Comparison of ENCODE assay signal across 9 cellular contexts in genomic region chrX:153944140-153944799, GRCh38. TPM values are rescaled to one million over a fixed set of nuclear protein-coding genes. Genes with fewer than 3 reads are reported as not detected.
DNase-seq lines count a peak whose midpoint lies in the region; ATAC-seq, FAIRE-seq and TF ChIP-seq lines count a peak whose summit lies in the region.
"Had no signal": no experiment of that assay in that cellular context is flagged by ENCODE, and none has a peak within 500 bp of the region (broad histone marks: within the 10 kb centered on the region; RNA-seq: fewer than 3 reads in every experiment).

Gene RENBP, minus strand, starts transcription at chrX:153944643. Its CDS starts 33 bp downstream, at chrX:153944610.

- H3K79me2 ChIP-seq in endothelial cell of umbilical vein (ENCODE audit: control insufficient read depth, insufficient read depth, low read length), result no peaks in the 10 kb centered on the region

- peak within 1 kb of the TSS; percentile 83 for H3K27ac Mint-ChIP-seq in T-helper 2 cell treated with Interferon-gamma antibody and Interleukin-4, amounts not matched to agents 5 μg/mL and 100 μg/mL, for 36 hours
- peak within 1 kb of the TSS in 8 of 9 donors; percentile 78 to 92 (median 85) for H3K27ac Mint-ChIP-seq in naive thymus-derived CD4-positive, alpha-beta T cell

- ATAC-seq in GM19463 (IDR thresholded peaks at IDR 0.05; ENCODE audit: unreplicated experiment), result peak; percentile 47
- ATAC-seq in naive thymus-derived CD4-positive, alpha-beta T cell, result peak; percentile 67
- ATAC-seq in GM21825 (IDR thresholded peaks at IDR 0.05; ENCODE audit: unreplicated experiment), result no peak

- dilution Hi-C loops in endothelial cell of umbilical vein (cut with MboI; ENCODE audit: extremely low pct_ligation_motif_present, low sequenced_read_pairs), result no loop called here

- H3K9me3 Mint-ChIP-seq in T-helper 2 cell treated with Interferon-gamma antibody and Interleukin-4, amounts not matched to agents 5 μg/mL and 100 μg/mL, for 36 hours, result no peaks in the 10 kb centered on the region
- no peaks in the 10 kb centered on the region for H3K9me3 Mint-ChIP-seq in naive thymus-derived CD4-positive, alpha-beta T cell

- POLR2A ChIA-PET in endothelial cell of umbilical vein (lab: Charles Lee), result interaction anchor here (1.1 kb wide), 1 partner anchor 9 kb away, joined by 6 read pairs; no protein-coding TSS in a partner anchor
- POLR2A ChIA-PET in naive thymus-derived CD4-positive, alpha-beta T cell (lab: Charles Lee), result interaction anchor here (1.0 to 21.0 kb wide), 3 partner anchors 17 to 37 kb away, joined by 3 to 384 read pairs (median 63); partner anchors contain the start of genes ARHGAP4, HCFC1 and NAA10

- intact Hi-C loops in endothelial cell of umbilical vein (cut with micrococcal nuclease), result no loop called here
- intact Hi-C loops in naive thymus-derived CD4-positive, alpha-beta T cell (cut with micrococcal nuclease), result no loop called here

- H3K9ac ChIP-seq in endothelial cell of umbilical vein (replicated peaks; ENCODE audit: extremely low read depth, insufficient read depth, low read length), result no peak within 1 kb of the TSS

- no peak for TF ChIP-seq POLR2A in endothelial cell of umbilical vein (IDR thresholded peaks at IDR 0.05; ENCODE audit: low read depth, low read length)

- no peaks in the 10 kb centered on the region for H3K27me3 Mint-ChIP-seq in T-helper 2 cell treated with Interferon-gamma antibody and Interleukin-4, amounts not matched to agents 5 μg/mL and 100 μg/mL, for 36 hours (ENCODE audit: low read depth)
- no peaks in the 10 kb centered on the region for H3K27me3 Mint-ChIP-seq in naive thymus-derived CD4-positive, alpha-beta T cell

- peak within 1 kb of the TSS in 1 of 3 experiments; percentile 28 for H3K4me3 ChIP-seq in endothelial cell of umbilical vein (replicated peaks in 1 of 3; ENCODE audit: insufficient read depth in 1 of 3, low read depth in 1 of 3, low read length in 3 of 3)
- H3K4me3 ChIP-seq in naive thymus-derived CD4-positive, alpha-beta T cell (ENCODE audit: low read length), result peak within 1 kb of the TSS; percentile 39

- no TSS peak for BruUV-seq in endothelial cell of umbilical vein (replicated peaks; lab: Mats Ljungman, UMichigan)

- peaks cover 11% of the 10 kb centered on the region for H3K36me3 Mint-ChIP-seq in T-helper 2 cell treated with Interferon-gamma antibody and Interleukin-4, amounts not matched to agents 5 μg/mL and 100 μg/mL, for 36 hours (ENCODE audit: low read depth)
- peaks cover 0 to 10% (median 4%) of the 10 kb centered on the region in 5 donors for H3K36me3 Mint-ChIP-seq in naive thymus-derived CD4-positive, alpha-beta T cell

- H3K36me3 ChIP-seq in endothelial cell of umbilical vein (ENCODE audit: control insufficient read depth in 2 of 2, extremely low read depth in 1 of 2, insufficient read depth in 2 of 2, low read length in 2 of 2), result no peaks in the 10 kb centered on the region
- peaks cover 0 to 7% (median 0%) of the 10 kb centered on the region in 3 experiments for H3K36me3 ChIP-seq in naive thymus-derived CD4-positive, alpha-beta T cell (ENCODE audit: control insufficient read depth in 2 of 3, insufficient read depth in 3 of 3, low read length in 3 of 3)

- no peak for TF ChIP-seq CTCF in endothelial cell of umbilical vein (IDR thresholded peaks at IDR 0.05; ENCODE audit: extremely low read depth in 1 of 2, insufficient read depth in 1 of 2, low read depth in 1 of 2, low read length in 2 of 2)

- peaks cover 7% of the 10 kb centered on the region for H3K4me1 Mint-ChIP-seq in T-helper 2 cell treated with Interferon-gamma antibody and Interleukin-4, amounts not matched to agents 5 μg/mL and 100 μg/mL, for 36 hours (ENCODE audit: low read depth)
- H3K4me1 Mint-ChIP-seq in naive thymus-derived CD4-positive, alpha-beta T cell, result peaks cover 6 to 39% (median 19%) of the 10 kb centered on the region in 7 donors

- no peaks in the 10 kb centered on the region for H3K9me1 ChIP-seq in endothelial cell of umbilical vein (replicated peaks; ENCODE audit: control insufficient read depth, extremely low read depth, insufficient read depth, low read length)

- peak within 1 kb of the TSS; percentile 23 for H2AFZ ChIP-seq in endothelial cell of umbilical vein (ENCODE audit: low read depth, low read length)

- no peak within 1 kb of the TSS for H3K27ac ChIP-seq in endothelial cell of umbilical vein (ENCODE audit: insufficient read depth, low read depth, low read length)
- H3K27ac ChIP-seq in naive thymus-derived CD4-positive, alpha-beta T cell (ENCODE audit: low read depth, low read length), result peak within 1 kb of the TSS; percentile 68
- H3K27ac ChIP-seq: epithelial cell of prostate had no signal

- CTCF ChIA-PET in endothelial cell of umbilical vein (lab: Charles Lee), result interaction anchor here (1.1 to 9.4 kb wide), 3 partner anchors 8 to 69 kb away, joined by 3 to 253 read pairs (median 4); partner anchors contain the start of gene ARHGAP4
- CTCF ChIA-PET in naive thymus-derived CD4-positive, alpha-beta T cell (lab: Charles Lee), result interaction anchor here (1.0 to 10.9 kb wide), 2 partner anchors 9 to 19 kb away, joined by 5 to 168 read pairs; partner anchors contain the start of gene ARHGAP4

- H4K20me1 ChIP-seq in endothelial cell of umbilical vein (replicated peaks; ENCODE audit: control insufficient read depth, extremely low read depth, insufficient read depth, low read length), result no peaks in the 10 kb centered on the region

- no peak for FAIRE-seq in endothelial cell of umbilical vein (lab: Jason Lieb, UNC)

- no peak for DNase-seq in T-helper 2 cell treated with Interferon-gamma antibody and Interleukin-4, amounts not matched to agents 5 μg/mL and 100 μg/mL, for 36 hours (ENCODE audit: low spot score)
- no peak for DNase-seq in endothelial cell of umbilical vein (ENCODE audit: low read depth, low spot score)
- peak in 3 of 9 donors; percentile 33 to 49 (median 37) for DNase-seq in naive thymus-derived CD4-positive, alpha-beta T cell
- no peak for DNase-seq in NOMO-1 treated with dmso at 0.1 percent for 144 hours (lab: John Stamatoyannopoulos, UW; ENCODE audit: unreplicated experiment)
- DNase-seq in middle frontal gyrus (ENCODE audit: extremely low spot score, low spot score), result no peak
- no peak for DNase-seq in GOT3 (lab: John Stamatoyannopoulos, UW)

- peak within 1 kb of the TSS; percentile 84 for H3K4me3 Mint-ChIP-seq in T-helper 2 cell treated with Interferon-gamma antibody and Interleukin-4, amounts not matched to agents 5 μg/mL and 100 μg/mL, for 36 hours
- H3K4me3 Mint-ChIP-seq in naive thymus-derived CD4-positive, alpha-beta T cell, result peak within 1 kb of the TSS; percentile 78 to 92 (median 88)

- no peaks in the 10 kb centered on the region for H3K27me3 ChIP-seq in endothelial cell of umbilical vein (ENCODE audit: control insufficient read depth in 2 of 2, insufficient read depth in 2 of 2, low read length in 2 of 2)
- no peaks in the 10 kb centered on the region for H3K27me3 ChIP-seq in naive thymus-derived CD4-positive, alpha-beta T cell (ENCODE audit: control insufficient read depth in 2 of 2, insufficient read depth in 2 of 2, low read length in 2 of 2)

- peaks cover 19% of the 10 kb centered on the region for H3K4me1 ChIP-seq in endothelial cell of umbilical vein (ENCODE audit: control insufficient read depth, extremely low read depth, insufficient read depth, low read length)
- peaks cover 3 to 9% of the 10 kb centered on the region in 2 donors for H3K4me1 ChIP-seq in naive thymus-derived CD4-positive, alpha-beta T cell (ENCODE audit: control insufficient read depth in 2 of 2, insufficient read depth in 2 of 2, low read length in 2 of 2)

- H3K9me3 ChIP-seq in endothelial cell of umbilical vein (replicated peaks; ENCODE audit: control insufficient read depth, insufficient read depth, low read length), result no peaks in the 10 kb centered on the region
- no peaks in the 10 kb centered on the region for H3K9me3 ChIP-seq in naive thymus-derived CD4-positive, alpha-beta T cell (ENCODE audit: control insufficient read depth in 2 of 3, low read length in 3 of 3)

- no peak within 1 kb of the TSS for H3K4me2 ChIP-seq in endothelial cell of umbilical vein (ENCODE audit: insufficient read depth, low read length)

TF ChIP-seq in endothelial cell of umbilical vein, 7 proteins besides CTCF, POLR2A, EP300 and RAD21:
- TF ChIP-seq MYC (IDR thresholded peaks at IDR 0.05; ENCODE audit: low read depth, low read length) (no peak), POLR2AphosphoS5 (IDR thresholded peaks at IDR 0.05; ENCODE audit: insufficient read depth, low read depth, low read length) (no peak), FOS (IDR thresholded peaks at IDR 0.05; ENCODE audit: borderline replicate concordance, insufficient read depth, low read length) (no peak), JUN (IDR thresholded peaks at IDR 0.05; ENCODE audit: borderline replicate concordance, insufficient read depth, insufficient read length, low read depth) (no peak), EZH2 (IDR thresholded peaks at IDR 0.05; ENCODE audit: borderline replicate concordance, low read depth, low read length, severe bottlenecking) (no peak), GATA2 (IDR thresholded peaks at IDR 0.05; ENCODE audit: insufficient read depth, insufficient read length, low read depth, low read length) (no peak)

RNA-seq across cellular contexts. Expression of gene RENBP, which starts in this region (rescaled TPM):
- 6.2 and 8.0 TPM in 2 replicates for total RNA-seq in endothelial cell of umbilical vein
- 16.0 and 16.2 TPM in 2 replicates for polyA plus RNA-seq in endothelial cell of umbilical vein
- polyA plus RNA-seq in endothelial cell of umbilical vein (2011; cell fraction: cytosol; rRNA removed), result 5.4 and 7.2 TPM in 2 replicates
- 18.0 and 23.3 TPM in 2 replicates for polyA plus RNA-seq in endothelial cell of umbilical vein (2011; cell fraction: nucleus; rRNA removed)
- polyA plus RNA-seq in endothelial cell of umbilical vein (2012), result 5.5 and 12.4 TPM in 2 replicates
- polyA minus RNA-seq in endothelial cell of umbilical vein, result 5.5 and 13.2 TPM in 2 replicates
- not detected for polyA minus RNA-seq in endothelial cell of umbilical vein (2011; cell fraction: cytosol; rRNA and poly(A)+ RNA removed)
- 5.1 and 5.9 TPM in 2 replicates for polyA minus RNA-seq in endothelial cell of umbilical vein (2011; cell fraction: nucleus; rRNA and poly(A)+ RNA removed)
- 10 to 100 TPM; 14.8 to 32.7 (median 27.7) TPM for total RNA-seq in naive thymus-derived CD4-positive, alpha-beta T cell
- 1 to 10 TPM in 1 of 2 donors, under 1 TPM in 1; 0.47 to 1.3 TPM for polyA plus RNA-seq in naive thymus-derived CD4-positive, alpha-beta T cell
